In genomic region chr6:25042599-25042936, GRCh38 we compare ENCODE assay signal across 11 cellular contexts.
A peak's percentile ranks its signal among the peaks of the same experiment; 100 is the strongest.
DNase-seq lines count a peak whose midpoint lies in the region; ATAC-seq and TF ChIP-seq lines count a peak whose summit lies in the region.
"Had no signal": no experiment of that assay in that cellular context is flagged by ENCODE, and none has a peak within 500 bp of the region (broad histone marks: within the 10 kb centered on the region; RNA-seq: fewer than 3 reads in every experiment).

No MANE protein-coding gene starts in this region.

- no peak overlapping the region for H3K4me2 ChIP-seq in PC-3 (ENCODE audit: low read length)

- in situ Hi-C loops in G401 (cut with HindIII; ENCODE audit: low sequenced_read_pairs), result no loop called here

- no peaks in the 10 kb centered on the region for H3K4me1 ChIP-seq in PC-3 (ENCODE audit: insufficient read depth, low read length)
- H3K4me1 ChIP-seq: uterus had no signal

- peak; percentile 40 for TF ChIP-seq CTCF in GM06990 (IDR thresholded peaks at IDR 0.05; ENCODE audit: insufficient read depth, low read length, poor library complexity, severe bottlenecking)
- peak; percentile 43; the same call in 1 of the 2 replicates for TF ChIP-seq CTCF in PC-3 (conservative IDR thresholded peaks at IDR 0.05; ENCODE audit: low read depth, low read length)
- TF ChIP-seq CTCF in epithelial cell of esophagus (IDR thresholded peaks at IDR 0.05; ENCODE audit: insufficient read depth, low read depth, low read length, missing control alignments), result peak; percentile 12

- no peak overlapping the region for H3K9ac ChIP-seq in PC-3 (ENCODE audit: low read length)

- no peaks in the 10 kb centered on the region for H3K9me3 ChIP-seq in PC-3 (ENCODE audit: low read length)
- H3K9me3 ChIP-seq: uterus had no signal

- no peaks in the 10 kb centered on the region for H3K79me2 ChIP-seq in PC-3 (ENCODE audit: low read length)

- H3F3A ChIP-seq in PC-3 (ENCODE audit: low read length, unreplicated experiment), result no peaks in the 10 kb centered on the region

- no peak overlapping the region for H3K27ac ChIP-seq in PC-3 (ENCODE audit: low read length)
- H3K27ac ChIP-seq: SK-N-MC, uterus had no signal

- ATAC-seq in GM19455 (IDR thresholded peaks at IDR 0.05; ENCODE audit: unreplicated experiment) (peak; percentile 41), PC-3 (no peak), HG03565 (IDR thresholded peaks at IDR 0.05; ENCODE audit: unreplicated experiment) (no peak), HG03469 (IDR thresholded peaks at IDR 0.05; ENCODE audit: unreplicated experiment) (no peak)

- DNase-seq in GM06990 (ENCODE audit: extremely low read depth, insufficient read length) (no peak), PC-3 (peak; percentile 15), epithelial cell of esophagus (ENCODE audit: low read depth) (no peak), HK-2 (ENCODE audit: unreplicated experiment) (no peak), G401 (ENCODE audit: low spot score) (no peak)
- DNase-seq: NCI-H1105 treated with DMSO at 0.1 percent for 48 hours, uterus had no signal

- CTCF ChIA-PET in PC-3 (lab: Charles Lee), result no interaction called here

- H3K36me3 ChIP-seq in GM06990 (ENCODE audit: control insufficient read depth, insufficient read depth, low read length) (no peaks in the 10 kb centered on the region; the same call in 1 of the 2 replicates), PC-3 (ENCODE audit: low read depth, low read length) (no peaks in the 10 kb centered on the region)
- H3K36me3 ChIP-seq: uterus had no signal

- peak overlapping the region; percentile 10 for H3K4me3 ChIP-seq in GM06990 (replicated peaks; ENCODE audit: low read depth, low read length)
- no peak overlapping the region for H3K4me3 ChIP-seq in PC-3 (ENCODE audit: low read length)
- H3K4me3 ChIP-seq in epithelial cell of esophagus (ENCODE audit: low read length), result no peak overlapping the region
- H3K4me3 ChIP-seq: SK-N-MC, uterus had no signal

- POLR2A ChIA-PET in PC-3 (lab: Charles Lee; ENCODE audit: unreplicated experiment), result no interaction called here

- BruUV-seq in PC-3 (replicated peaks; lab: Mats Ljungman, UMichigan), result no TSS peak

- no peaks in the 10 kb centered on the region for H3K27me3 ChIP-seq in GM06990 (replicated peaks; ENCODE audit: control insufficient read depth, insufficient read depth, low read length)
- peaks cover 4% of the 10 kb centered on the region; the same call in 1 of the 2 replicates for H3K27me3 ChIP-seq in PC-3 (ENCODE audit: low read length)
- H3K27me3 ChIP-seq: uterus had no signal

- H2AFZ ChIP-seq in PC-3 (ENCODE audit: low read length), result no peak overlapping the region

- no peaks in the 10 kb centered on the region for H4K20me1 ChIP-seq in PC-3 (ENCODE audit: low read length)

- intact Hi-C loops in PC-3 (cut with micrococcal nuclease), result no loop called here

- no peaks in the 10 kb centered on the region for H3K9me2 ChIP-seq in PC-3 (replicated peaks; ENCODE audit: low read length)
